ENCODE assay signal across 15 cellular contexts in the genomic region with DNA sequence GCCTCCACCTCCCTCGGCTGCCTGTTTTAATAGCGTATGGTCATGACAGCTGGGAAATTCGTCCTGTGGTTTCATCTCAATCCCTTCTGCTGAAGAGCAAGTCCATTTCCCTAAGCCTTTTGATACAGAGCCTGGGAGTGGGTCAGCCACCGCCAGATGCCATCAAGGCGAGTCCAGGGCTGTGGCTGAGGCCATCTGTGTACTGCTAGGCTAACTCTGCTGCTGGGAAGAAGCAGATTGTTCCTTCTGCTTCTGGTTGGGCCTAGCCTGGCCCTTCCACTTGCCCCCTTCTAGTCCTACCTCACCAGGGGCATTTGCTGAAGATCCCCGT. TPM values are rescaled to one million over a fixed set of nuclear protein-coding genes. Genes with fewer than 3 reads are reported as not detected.
DNase-seq lines count a peak whose midpoint lies in the region; ATAC-seq and TF ChIP-seq lines count a peak whose summit lies in the region.
"Had no signal": no experiment of that assay in that cellular context is flagged by ENCODE, and none has a peak within 500 bp of the region (broad histone marks: within the 10 kb centered on the region; RNA-seq: fewer than 3 reads in every experiment).

No MANE protein-coding gene starts in this region.

- WGBS in right cardiac atrium: 89% methylated on average over 6 of the region's 6 CpGs

- H3K36me3 Mint-ChIP-seq in glutamatergic neuron (ENCODE audit: unreplicated experiment): peaks cover 6% of the 10 kb centered on the region
- no peaks in the 10 kb centered on the region for H3K36me3 Mint-ChIP-seq in stimulated activated effector memory CD8-positive, alpha-beta T cell treated with anti-CD3 and anti-CD28 coated beads, Interleukin-12 subunit alpha, Interleukin-12 subunit beta, amount 100 ng/mL, for 72 hours

- peaks cover 29% of the 10 kb centered on the region for H3K4me1 Mint-ChIP-seq in glutamatergic neuron (ENCODE audit: low read depth, unreplicated experiment)
- H3K4me1 Mint-ChIP-seq in stimulated activated effector memory CD8-positive, alpha-beta T cell treated with anti-CD3 and anti-CD28 coated beads, Interleukin-12 subunit alpha, Interleukin-12 subunit beta, amount 100 ng/mL, for 72 hours: peaks cover 16% of the 10 kb centered on the region

- H3K4me3 ChIP-seq in left ventricle myocardium inferior (no peak overlapping the region), right cardiac atrium (ENCODE audit: low read length) (no peak overlapping the region)
- H3K4me3 ChIP-seq: body of pancreas had no signal

- peak overlapping the region; percentile 64 for H3K4me3 Mint-ChIP-seq in glutamatergic neuron (ENCODE audit: unreplicated experiment)
- H3K4me3 Mint-ChIP-seq in stimulated activated effector memory CD8-positive, alpha-beta T cell treated with anti-CD3 and anti-CD28 coated beads, Interleukin-12 subunit alpha, Interleukin-12 subunit beta, amount 100 ng/mL, for 72 hours: no peak overlapping the region

- intact Hi-C loops in left ventricle myocardium inferior (cut with micrococcal nuclease): no loop called here
- intact Hi-C loops in right cardiac atrium (cut with DNase I): no loop called here

- peaks cover 20% of the 10 kb centered on the region for H3K9me3 Mint-ChIP-seq in glutamatergic neuron (ENCODE audit: unreplicated experiment)
- no peaks in the 10 kb centered on the region for H3K9me3 Mint-ChIP-seq in stimulated activated effector memory CD8-positive, alpha-beta T cell treated with anti-CD3 and anti-CD28 coated beads, Interleukin-12 subunit alpha, Interleukin-12 subunit beta, amount 100 ng/mL, for 72 hours

- peak overlapping the region; percentile 38 for H3K27ac ChIP-seq in left ventricle myocardium inferior (replicated peaks)
- H3K27ac ChIP-seq in right cardiac atrium (ENCODE audit: low read length): no peak overlapping the region

- peaks cover 16% of the 10 kb centered on the region for H3K27me3 Mint-ChIP-seq in glutamatergic neuron (ENCODE audit: unreplicated experiment)

- H3K27me3 ChIP-seq in left ventricle myocardium inferior (ENCODE audit: low read depth): no peaks in the 10 kb centered on the region
- H3K27me3 ChIP-seq in right cardiac atrium (ENCODE audit: control insufficient read depth, insufficient read depth): no peaks in the 10 kb centered on the region
- H3K27me3 ChIP-seq: body of pancreas had no signal

- peak overlapping the region; percentile 99 for H3K27ac Mint-ChIP-seq in glutamatergic neuron (ENCODE audit: unreplicated experiment)
- H3K27ac Mint-ChIP-seq in stimulated activated effector memory CD8-positive, alpha-beta T cell treated with anti-CD3 and anti-CD28 coated beads, Interleukin-12 subunit alpha, Interleukin-12 subunit beta, amount 100 ng/mL, for 72 hours: no peak overlapping the region

- ATAC-seq in right cardiac atrium: no peak
- ATAC-seq in stimulated activated effector memory CD8-positive, alpha-beta T cell treated with anti-CD3 and anti-CD28 coated beads, Interleukin-12 subunit alpha, Interleukin-12 subunit beta, amount 100 ng/mL, for 72 hours: no peak
- no peak for ATAC-seq in HG03457 (IDR thresholded peaks at IDR 0.05; ENCODE audit: unreplicated experiment)
- ATAC-seq: body of pancreas, HepG2, left ventricle myocardium superior had no signal

- peaks cover 63% of the 10 kb centered on the region for H3K4me1 ChIP-seq in left ventricle myocardium inferior
- peaks cover 5% of the 10 kb centered on the region for H3K4me1 ChIP-seq in right cardiac atrium (ENCODE audit: control insufficient read depth, insufficient read depth, low read length)

- DNase-seq in left ventricle myocardium inferior: no peak
- DNase-seq in right cardiac atrium: no peak
- peak; percentile 27 for DNase-seq in amniotic epithelial cell (ENCODE audit: low read depth)
- peak; percentile 82 for DNase-seq in glutamatergic neuron
- no peak for DNase-seq in DMS53 (lab: John Stamatoyannopoulos, UW)
- no peak for DNase-seq in stimulated activated effector memory CD8-positive, alpha-beta T cell treated with anti-CD3 and anti-CD28 coated beads, Interleukin-12 subunit alpha, Interleukin-12 subunit beta, amount 100 ng/mL, for 72 hours (ENCODE audit: low spot score in 2 of 2)
- no peak for DNase-seq in D341Med (ENCODE audit: low spot score)
- DNase-seq: activated effector memory CD4-positive, alpha-beta T cell treated with anti-CD3 and anti-CD28 coated beads, Interleukin-2, amount 50 U/mL, for 16 hours; DMS153; left ventricle myocardium superior; NCI-H1417; SHP77 had no signal

- no peak for TF ChIP-seq CTCF in left ventricle myocardium inferior (IDR thresholded peaks at IDR 0.05; ENCODE audit: borderline replicate concordance)
- TF ChIP-seq CTCF in glutamatergic neuron (IDR thresholded peaks at IDR 0.05; ENCODE audit: partially characterized antibody, unreplicated experiment): no peak

- no peaks in the 10 kb centered on the region for H3K9me3 ChIP-seq in left ventricle myocardium inferior (replicated peaks)
- H3K9me3 ChIP-seq in right cardiac atrium (ENCODE audit: control insufficient read depth, low read length): no peaks in the 10 kb centered on the region
- H3K9me3 ChIP-seq: body of pancreas had no signal

- no peaks in the 10 kb centered on the region for H3K36me3 ChIP-seq in left ventricle myocardium inferior

RNA-seq across cellular contexts. Expression of a gene that starts 26.8 kb away (rescaled TPM):
- total RNA-seq in left ventricle myocardium inferior: 22.9 TPM
- total RNA-seq in right cardiac atrium: 10 to 100 TPM in 2 of 4 donors, 1 to 10 TPM in 2; 5.2 to 14.5 (median 10.8) TPM
- 6.3 TPM for polyA plus RNA-seq in right cardiac atrium
- 26.0 TPM for total RNA-seq in glutamatergic neuron (ENCODE audit: unreplicated experiment)

Comparison
In these comparisons a context has a peak if more than half of its experiments do, and no peak if none do; other contexts are left out.
1. DNase-seq: peak in amniotic epithelial cell (single experiment) and glutamatergic neuron (single experiment); none in left ventricle myocardium inferior (single experiment), right cardiac atrium (0 of 3), DMS53 (single experiment), stimulated activated effector memory CD8-positive, alpha-beta T cell treated with anti-CD3 and anti-CD28 coated beads, Interleukin-12 subunit alpha, Interleukin-12 subunit beta, amount 100 ng/mL, for 72 hours (0 of 2) and D341Med (single experiment).